Comparison of ENCODE assay signal across 14 cellular contexts in genomic region chr20:43438578-43439316, GRCh38. TPM values are rescaled to one million over a fixed set of nuclear protein-coding genes. Genes with fewer than 3 reads are reported as not detected.
DNase-seq lines count a peak whose midpoint lies in the region; ATAC-seq and TF ChIP-seq lines count a peak whose summit lies in the region.
"Had no signal": no experiment of that assay in that cellular context is flagged by ENCODE, and none has a peak within 500 bp of the region (broad histone marks: within the 10 kb centered on the region; RNA-seq: fewer than 3 reads in every experiment).

No MANE protein-coding gene starts in this region.

- H2BK5ac ChIP-seq in mesendoderm (ENCODE audit: low read length), result no peak overlapping the region

- H3K56ac ChIP-seq in mesendoderm (ENCODE audit: low read length), result no peak overlapping the region

- H2BK15ac ChIP-seq in mesendoderm (replicated peaks; ENCODE audit: low read depth), result no peak overlapping the region

- WGBS in mesendoderm (ENCODE audit: extremely low coverage, insufficient coverage, low lambda C conversion rate), result no CpG with 5 or more reads among the region's 7 CpGs
- whole genome bisulfite sequencing in aorta, 2 donors, result 79 to 83% methylated on average over 7 of the region's 7 CpGs

- no peak overlapping the region for H2BK120ac ChIP-seq in mesendoderm (ENCODE audit: low read depth, low read length)

- no peaks in the 10 kb centered on the region for H3K36me3 ChIP-seq in mesendoderm (ENCODE audit: control insufficient read depth, insufficient read depth, low read length)
- no peaks in the 10 kb centered on the region for H3K36me3 ChIP-seq in aorta (ENCODE audit: control insufficient read depth in 1 of 2, insufficient read depth in 2 of 2, low read length in 1 of 2)
- H3K36me3 ChIP-seq: suprapubic skin had no signal

- H3K4me3 ChIP-seq in mesendoderm (ENCODE audit: low read length), result no peak overlapping the region
- H3K4me3 ChIP-seq in aorta (ENCODE audit: low read length in 2 of 2), result no peak overlapping the region
- H3K4me3 ChIP-seq: suprapubic skin had no signal

- peak; percentile 77 for ATAC-seq in GM19328 (IDR thresholded peaks at IDR 0.05; ENCODE audit: unreplicated experiment)
- ATAC-seq in HG02678 (IDR thresholded peaks at IDR 0.05; ENCODE audit: unreplicated experiment), result peak; percentile 94
- peak; percentile 64 for ATAC-seq in HG03460 (IDR thresholded peaks at IDR 0.05; ENCODE audit: unreplicated experiment)
- no peak for ATAC-seq in aorta (ENCODE audit: low FRiP score)
- ATAC-seq: activated CD4-positive, alpha-beta T cell treated with anti-CD3 and anti-CD28 coated beads for 36 hours; SK-N-SH treated with all-trans-retinoic acid at 6 μM for 48 hours had no signal

- no peak overlapping the region for H3K4ac ChIP-seq in mesendoderm (ENCODE audit: low read depth, low read length)

- no peak overlapping the region for H3K18ac ChIP-seq in mesendoderm (ENCODE audit: low read length)

- DNase-seq in GM10266 (ENCODE audit: extremely low spot score) (peak; percentile 45), HK-2 (ENCODE audit: unreplicated experiment) (no peak), mesendoderm (no peak), aorta (no peak)
- no peak for DNase-seq in stimulated activated CD4-positive, alpha-beta T cell treated with anti-CD3 and anti-CD28 coated beads, Interleukin-2, amount 100 ng/mL, for 24 hours
- DNase-seq: activated CD4-positive, alpha-beta T cell treated with anti-CD3 and anti-CD28 coated beads for 36 hours; activated naive CD4-positive, alpha-beta T cell treated with anti-CD3 and anti-CD28 coated beads, Interleukin-2, amount 10 ng/mL, durations not matched to agents 7 days and 5 days; NCI-H1105; NCI-H82 had no signal

- H3K23ac ChIP-seq in mesendoderm (ENCODE audit: low read length), result no peak overlapping the region

- no peak overlapping the region for H3K27ac ChIP-seq in mesendoderm (ENCODE audit: low read depth, low read length)
- no peak overlapping the region for H3K27ac ChIP-seq in aorta (ENCODE audit: low read depth in 1 of 2, low read length in 2 of 2)
- H3K27ac ChIP-seq: suprapubic skin had no signal

- no peaks in the 10 kb centered on the region for H3K79me1 ChIP-seq in mesendoderm (ENCODE audit: low read length)

- H4K8ac ChIP-seq in mesendoderm (ENCODE audit: low read depth, low read length), result no peak overlapping the region

- no peak overlapping the region for H3K4me2 ChIP-seq in mesendoderm (ENCODE audit: low read length)

- no peak overlapping the region for H2AK5ac ChIP-seq in mesendoderm (ENCODE audit: low read length)

- intact Hi-C loops in aorta (cut with DNase I), result no loop called here

- TF ChIP-seq CTCF in GM10266 (IDR thresholded peaks at IDR 0.05; ENCODE audit: control insufficient read depth, insufficient read depth, low read depth, missing control alignments), result no peak

- H3K79me2 ChIP-seq in mesendoderm (ENCODE audit: control insufficient read depth, insufficient read depth, low read length), result no peaks in the 10 kb centered on the region

- H4K5ac ChIP-seq in mesendoderm (ENCODE audit: low read length), result no peak overlapping the region

- peaks cover 3% of the 10 kb centered on the region for H3K9me3 ChIP-seq in aorta (ENCODE audit: control insufficient read depth, low read length)
- H3K9me3 ChIP-seq: suprapubic skin had no signal

- no peaks in the 10 kb centered on the region for H3K4me1 ChIP-seq in mesendoderm (ENCODE audit: control insufficient read depth, low read depth, low read length)
- H3K4me1 ChIP-seq in aorta (ENCODE audit: control insufficient read depth in 1 of 2, insufficient read depth in 2 of 2, low read length in 2 of 2), result no peaks in the 10 kb centered on the region
- H3K4me1 ChIP-seq: suprapubic skin had no signal

- H3K27me3 ChIP-seq in mesendoderm (ENCODE audit: insufficient read depth, low read length, poor library complexity) (no peaks in the 10 kb centered on the region), aorta (ENCODE audit: control insufficient read depth in 1 of 2, insufficient read depth in 2 of 2, low read length in 1 of 2) (peaks cover 0 to 3% of the 10 kb centered on the region in 2 donors)

- H3K9ac ChIP-seq in mesendoderm (ENCODE audit: low read length), result no peak overlapping the region

RNA-seq across cellular contexts. Expression of gene SRSF6, which starts 18.9 kb away (rescaled TPM):
- 155 TPM for polyA plus RNA-seq in mesendoderm (2013, experiment 1 of 2)
- polyA plus RNA-seq in mesendoderm (2013, experiment 2 of 2), result 154 TPM
- 100 to 1,000 TPM in 1 of 2 donors, 10 to 100 TPM in 1; 92.2 to 135 TPM for total RNA-seq in aorta
- polyA plus RNA-seq in aorta, result 10 to 100 TPM; 26.7 to 90.4 TPM
